14 cellular contexts compared by ENCODE assay signal in the genomic region with DNA sequence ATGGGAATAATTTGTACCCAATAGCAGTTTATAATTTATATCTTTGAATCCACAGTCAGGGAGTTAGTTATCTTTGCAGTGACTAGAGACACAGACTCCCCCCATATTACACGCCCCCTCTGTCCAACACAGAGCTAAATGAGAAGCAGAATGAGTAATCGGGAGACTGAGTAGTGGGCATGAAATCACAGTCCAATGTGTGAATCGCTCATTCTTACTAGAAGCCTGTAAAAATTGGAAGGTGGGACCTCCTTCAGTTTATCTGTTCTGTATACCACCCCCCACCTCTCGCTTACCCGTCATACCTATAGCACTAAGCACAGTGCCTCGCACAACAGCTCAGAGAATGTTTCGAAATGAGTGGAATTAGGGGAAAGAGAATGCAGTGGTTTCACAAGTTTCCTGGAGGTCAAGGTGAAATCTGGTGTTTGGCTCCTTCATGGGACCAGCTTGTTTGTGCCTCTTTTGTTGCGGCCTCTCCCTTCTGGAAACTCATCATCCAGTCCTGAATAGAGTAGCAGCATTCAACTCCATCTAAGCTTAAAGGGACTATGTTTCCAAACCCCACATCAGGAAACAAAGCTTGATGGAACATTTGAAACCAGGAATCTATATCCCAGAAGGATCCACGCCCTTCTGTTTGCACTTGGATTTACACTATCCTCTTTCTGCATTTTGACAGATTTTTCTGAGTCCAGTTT. TPM values are rescaled to one million over a fixed set of nuclear protein-coding genes. Genes with fewer than 3 reads are reported as not detected.
DNase-seq lines count a peak whose midpoint lies in the region; ATAC-seq and TF ChIP-seq lines count a peak whose summit lies in the region.
"Had no signal": no experiment of that assay in that cellular context is flagged by ENCODE, and none has a peak within 500 bp of the region (broad histone marks: within the 10 kb centered on the region; RNA-seq: fewer than 3 reads in every experiment).

No MANE protein-coding gene starts in this region.

- H4K20me1 ChIP-seq in OCI-LY1 (ENCODE audit: insufficient read depth, low read length) (no peaks in the 10 kb centered on the region), fibroblast of lung (ENCODE audit: control insufficient read depth, extremely low read depth, insufficient read depth, low read length) (no peaks in the 10 kb centered on the region)

- peaks cover 1% of the 10 kb centered on the region for H3K36me3 Mint-ChIP-seq in natural killer cell treated with Interleukin-12 subunit alpha and Interleukin-12 subunit beta and Interleukin-15 and Interleukin-18, amount 100 ng/mL, for 72 hours
- no peaks in the 10 kb centered on the region for H3K36me3 Mint-ChIP-seq in natural killer cell
- H3K36me3 Mint-ChIP-seq: IgD-negative memory B cell, T-cell had no signal

- H3K4me2 ChIP-seq in OCI-LY1 (ENCODE audit: low read length) (no peak overlapping the region), fibroblast of lung (ENCODE audit: extremely low read depth, insufficient read depth, low read length) (no peak overlapping the region)

- H3K9me3 Mint-ChIP-seq in natural killer cell treated with Interleukin-12 subunit alpha and Interleukin-12 subunit beta and Interleukin-15 and Interleukin-18, amount 100 ng/mL, for 72 hours: peaks cover under 1% of the 10 kb centered on the region
- no peaks in the 10 kb centered on the region for H3K9me3 Mint-ChIP-seq in natural killer cell
- H3K9me3 Mint-ChIP-seq: IgD-negative memory B cell, T-cell had no signal

- H3K9ac ChIP-seq in OCI-LY1 (ENCODE audit: low read length) (no peak overlapping the region; the same call in 1 of the 2 replicates), fibroblast of lung (ENCODE audit: insufficient read depth, low read length) (no peak overlapping the region)

- peaks cover 0 to 3% of the 10 kb centered on the region in 2 donors for H3K27me3 Mint-ChIP-seq in natural killer cell treated with Interleukin-12 subunit alpha and Interleukin-12 subunit beta and Interleukin-15 and Interleukin-18, amount 100 ng/mL, for 72 hours
- peaks cover 0 to 8% of the 10 kb centered on the region in 2 donors for H3K27me3 Mint-ChIP-seq in natural killer cell (ENCODE audit: low read depth in 2 of 2)
- H3K27me3 Mint-ChIP-seq: IgD-negative memory B cell, T-cell had no signal

- peaks cover 15 to 22% of the 10 kb centered on the region in 2 donors for H3K4me1 Mint-ChIP-seq in natural killer cell treated with Interleukin-12 subunit alpha and Interleukin-12 subunit beta and Interleukin-15 and Interleukin-18, amount 100 ng/mL, for 72 hours (ENCODE audit: low read depth in 2 of 2)
- peaks cover 1 to 3% of the 10 kb centered on the region in 2 donors for H3K4me1 Mint-ChIP-seq in natural killer cell

- H3K36me3 ChIP-seq in OCI-LY1 (ENCODE audit: insufficient read depth, low read length) (no peaks in the 10 kb centered on the region), fibroblast of lung (ENCODE audit: control insufficient read depth, insufficient read depth, low read length) (no peaks in the 10 kb centered on the region), urinary bladder (ENCODE audit: insufficient read depth) (no peaks in the 10 kb centered on the region)

- H3K4me3 Mint-ChIP-seq in natural killer cell treated with Interleukin-12 subunit alpha and Interleukin-12 subunit beta and Interleukin-15 and Interleukin-18, amount 100 ng/mL, for 72 hours: peak overlapping the region; percentile 73
- no peak overlapping the region for H3K4me3 Mint-ChIP-seq in natural killer cell
- H3K4me3 Mint-ChIP-seq: IgD-negative memory B cell, T-cell had no signal

- no peaks in the 10 kb centered on the region for H3K79me2 ChIP-seq in OCI-LY1 (ENCODE audit: insufficient read depth, low read length)
- no peaks in the 10 kb centered on the region for H3K79me2 ChIP-seq in fibroblast of lung (ENCODE audit: control insufficient read depth, insufficient read depth, low read length)

- peak overlapping the region; percentile 61 to 72 for H3K27ac Mint-ChIP-seq in natural killer cell treated with Interleukin-12 subunit alpha and Interleukin-12 subunit beta and Interleukin-15 and Interleukin-18, amount 100 ng/mL, for 72 hours
- no peak overlapping the region for H3K27ac Mint-ChIP-seq in natural killer cell
- H3K27ac Mint-ChIP-seq: IgD-negative memory B cell, T-cell had no signal

- H3K4me1 ChIP-seq in OCI-LY1 (ENCODE audit: insufficient read depth, low read length, severe bottlenecking): peaks cover 60% of the 10 kb centered on the region
- H3K4me1 ChIP-seq in fibroblast of lung (ENCODE audit: control insufficient read depth, extremely low read depth, insufficient read depth, low read length): no peaks in the 10 kb centered on the region
- H3K4me1 ChIP-seq in urinary bladder (ENCODE audit: insufficient read depth): no peaks in the 10 kb centered on the region

- no peak overlapping the region for H3K4me3 ChIP-seq in OCI-LY1 (ENCODE audit: low read depth, low read length, poor library complexity, severe bottlenecking)
- H3K4me3 ChIP-seq in fibroblast of lung (replicated peaks in 1 of 4; ENCODE audit: control extremely low read depth in 1 of 4, insufficient read depth in 1 of 4, low read depth in 3 of 4, low read length in 4 of 4): no peak overlapping the region
- H3K4me3 ChIP-seq in urinary bladder (ENCODE audit: low read depth, low read length): no peak overlapping the region

- intact Hi-C loops in natural killer cell (cut with micrococcal nuclease): no loop called here

- H3K27me3 ChIP-seq in OCI-LY1 (ENCODE audit: insufficient read depth, low read length): no peaks in the 10 kb centered on the region
- no peaks in the 10 kb centered on the region for H3K27me3 ChIP-seq in fibroblast of lung (ENCODE audit: control insufficient read depth, insufficient read depth, low read length)

- TF ChIP-seq CTCF in natural killer cell (IDR thresholded peaks at IDR 0.05): no peak
- no peak for TF ChIP-seq CTCF in OCI-LY1 (IDR thresholded peaks at IDR 0.05; ENCODE audit: low read length)
- TF ChIP-seq CTCF in fibroblast of lung (conservative IDR thresholded peaks at IDR 0.05 in 1 of 2, IDR thresholded peaks at IDR 0.05 in 1 of 2; ENCODE audit: low read depth in 1 of 2, low read length in 2 of 2): no peak

- ATAC-seq in natural killer cell treated with Interleukin-12 subunit alpha and Interleukin-12 subunit beta and Interleukin-15 and Interleukin-18, amount 100 ng/mL, for 72 hours: peak; percentile 87 to 97
- ATAC-seq in natural killer cell: no peak
- no peak for ATAC-seq in GM18858 (IDR thresholded peaks at IDR 0.05; ENCODE audit: unreplicated experiment)
- ATAC-seq: T-cell had no signal

- no peaks in the 10 kb centered on the region for H3F3A ChIP-seq in OCI-LY1 (ENCODE audit: insufficient read depth, low read length)

- H2AFZ ChIP-seq in OCI-LY1 (ENCODE audit: low read length) (no peak overlapping the region), fibroblast of lung (ENCODE audit: low read length) (no peak overlapping the region)

- H3K9me3 ChIP-seq in OCI-LY1 (ENCODE audit: low read length): no peaks in the 10 kb centered on the region
- no peaks in the 10 kb centered on the region for H3K9me3 ChIP-seq in fibroblast of lung (ENCODE audit: control insufficient read depth, insufficient read depth, low read depth, low read length)

- no peak for DNase-seq in natural killer cell treated with Interleukin-12 subunit alpha and Interleukin-12 subunit beta and Interleukin-15 and Interleukin-18, amount 100 ng/mL, for 72 hours (ENCODE audit: low spot score)
- DNase-seq in natural killer cell (no peak), fibroblast of lung (ENCODE audit: low read depth in 2 of 2) (peak; percentile 23 to 57), pons (ENCODE audit: low spot score) (no peak), HCEC 1CT (no peak)
- DNase-seq: C1 segment of cervical spinal cord, left ventricle myocardium superior, NCI-H446 treated with DMSO at 0.1 percent for 48 hours, T-cell had no signal

- WGBS in urinary bladder: 71% methylated on average over 9 of the region's 9 CpGs

- H3K9me2 ChIP-seq in OCI-LY1 (ENCODE audit: low read depth, low read length): no peaks in the 10 kb centered on the region

- H3K27ac ChIP-seq in OCI-LY1 (ENCODE audit: low read depth, low read length, poor library complexity, severe bottlenecking) (peak overlapping the region; percentile 78), fibroblast of lung (ENCODE audit: insufficient read depth, low read length) (no peak overlapping the region), urinary bladder (ENCODE audit: low read depth) (peak overlapping the region; percentile 48)
- H3K27ac ChIP-seq: epithelial cell of prostate had no signal

RNA-seq across cellular contexts. Expression of gene PIM1, which starts 59.3 kb away (rescaled TPM):
- total RNA-seq in natural killer cell treated with Interleukin-12 subunit alpha and Interleukin-12 subunit beta and Interleukin-15 and Interleukin-18, amount 100 ng/mL, for 72 hours: 100 to 1,000 TPM; 511 to 723 TPM
- total RNA-seq in natural killer cell: 100 to 1,000 TPM; 188 to 242 (median 215) TPM
- total RNA-seq in fibroblast of lung: 22.8 and 25.7 TPM in 2 replicates
- 13.4 and 13.8 TPM in 2 replicates for polyA plus RNA-seq in fibroblast of lung
- 16.7 and 20.5 TPM in 2 replicates for polyA plus RNA-seq in fibroblast of lung (2012)
- polyA minus RNA-seq in fibroblast of lung (ENCODE audit: low replicate concordance): 31.2 and 45.0 TPM in 2 replicates
- total RNA-seq in urinary bladder: 25.7 TPM
- 55.8 TPM for polyA plus RNA-seq in urinary bladder

Comparison
In these comparisons a context has a peak if more than half of its experiments do, and no peak if none do; other contexts are left out.
1. ATAC-seq: peak in natural killer cell treated with Interleukin-12 subunit alpha and Interleukin-12 subunit beta and Interleukin-15 and Interleukin-18, amount 100 ng/mL, for 72 hours (2 of 2); none in natural killer cell (0 of 3) and GM18858 (single experiment).
2. H3K27ac Mint-ChIP-seq: peak in natural killer cell treated with Interleukin-12 subunit alpha and Interleukin-12 subunit beta and Interleukin-15 and Interleukin-18, amount 100 ng/mL, for 72 hours (2 of 2); none in natural killer cell (0 of 2).
3. DNase-seq: peak in fibroblast of lung (2 of 2); none in natural killer cell treated with Interleukin-12 subunit alpha and Interleukin-12 subunit beta and Interleukin-15 and Interleukin-18, amount 100 ng/mL, for 72 hours (single experiment), natural killer cell (single experiment), pons (single experiment) and HCEC 1CT (single experiment).